ENCODE assay signal across 8 cellular contexts in genomic region chr1:11731719-11732283, GRCh38. TPM values are rescaled to one million over a fixed set of nuclear protein-coding genes. Genes with fewer than 3 reads are reported as not detected.
DNase-seq lines count a peak whose midpoint lies in the region; ATAC-seq and TF ChIP-seq lines count a peak whose summit lies in the region.

No MANE protein-coding gene starts in this region.

- H3K4me3 ChIP-seq in epithelial cell of esophagus (ENCODE audit: low read length) (no peak overlapping the region), transverse colon (peak overlapping the region in 2 of 4 donors; percentile 15 to 35)

- peaks cover 10 to 44% (median 31%) of the 10 kb centered on the region in 4 donors for H3K4me1 ChIP-seq in transverse colon

- no peaks in the 10 kb centered on the region for H3K9me3 Mint-ChIP-seq in T-cell

- intact Hi-C loops in transverse colon (cut with DNase I; ENCODE audit: low total_unique reads) = loop anchor here (10.0 kb wide), 1 partner anchor 73 kb away; the partner anchor contains the start of genes CLCN6 and MTHFR

- H3K27ac Mint-ChIP-seq in T-cell = peak overlapping the region; percentile 78 to 80

- TF ChIP-seq CTCF in epithelial cell of esophagus (IDR thresholded peaks at IDR 0.05; ENCODE audit: insufficient read depth, low read depth, low read length, missing control alignments) (no peak), transverse colon (IDR thresholded peaks at IDR 0.05) (no peak)

- DNase-seq in NOMO-1 (lab: John Stamatoyannopoulos, UW; ENCODE audit: unreplicated experiment in 2 of 2) (peak; percentile 18 to 29), NOMO-1 treated with dmso at 0.1 percent for 144 hours (lab: John Stamatoyannopoulos, UW; ENCODE audit: unreplicated experiment) (no peak), T-cell (peak in 4 of 34 experiments; percentile 17 to 41 (median 32)), epithelial cell of esophagus (ENCODE audit: low read depth) (peak; percentile 37), midbrain (lab: John Stamatoyannopoulos, UW) (peak; percentile 91), transverse colon (peak; percentile 66), SK-N-DZ (ENCODE audit: low spot score) (no peak)

- peaks cover 51 to 57% (median 52%) of the 10 kb centered on the region in 3 donors for H3K4me1 Mint-ChIP-seq in T-cell

- peak overlapping the region; percentile 77 to 88 (median 79) for H3K4me3 Mint-ChIP-seq in T-cell

- TF ChIP-seq POLR2A in transverse colon (IDR thresholded peaks at IDR 0.05) = no peak

- H3K27ac ChIP-seq in transverse colon = peak overlapping the region; percentile 63 to 89 (median 74)

- CTCF ChIA-PET in T-cell (lab: Charles Lee) = interaction anchor here in 1 of 2 donors (2.0 kb wide), 1 partner anchor 12 kb away, joined by 12 read pairs; no protein-coding TSS in a partner anchor

- H3K9me3 ChIP-seq in transverse colon = no peaks in the 10 kb centered on the region

- H3K27me3 Mint-ChIP-seq in T-cell = no peaks in the 10 kb centered on the region

- H3K27me3 ChIP-seq in transverse colon = no peaks in the 10 kb centered on the region

- peak in 2 of 4 experiments; percentile 5 to 34 for ATAC-seq in T-cell (replicated peaks in 1 of 4)
- no peak for ATAC-seq in GM21381 (IDR thresholded peaks at IDR 0.05; ENCODE audit: unreplicated experiment)

- no peaks in the 10 kb centered on the region for H3K36me3 ChIP-seq in transverse colon

- 32 to 41% methylated on average over 6 to 17 of the region's 17 CpGs for WGBS in transverse colon (ENCODE audit: low coverage in 1 of 2), 2 donors

- in situ Hi-C loops in transverse colon (cut with MboI; ENCODE audit: low pct_ligation_motif_present in 1 of 4, low pct_unique_long_range_greater_than_20kb in 1 of 4, low sequenced_read_pairs in 3 of 4) = no loop called here

- POLR2A ChIA-PET in T-cell (lab: Charles Lee) = interaction anchor here in 1 of 2 donors (0.7 kb wide), 1 partner anchor 12 kb away, joined by 5 read pairs; no protein-coding TSS in a partner anchor

- no peak for TF ChIP-seq EP300 in transverse colon (IDR thresholded peaks at IDR 0.05; ENCODE audit: low read depth)

- no peaks in the 10 kb centered on the region for H3K36me3 Mint-ChIP-seq in T-cell

RNA-seq across cellular contexts. Expression of gene AGTRAP, which starts 4.1 kb away (rescaled TPM):
- total RNA-seq in T-cell (10 to 100 TPM; 15.8 to 30.4 (median 19.5) TPM), transverse colon (10 to 100 TPM in 3 of 4 donors, 1 to 10 TPM in 1; 1.2 to 27.0 (median 22.7) TPM)
- polyA plus RNA-seq in SK-N-DZ (2014; cell fraction: cytosol; rRNA removed) = 12.1 and 17.0 TPM in 2 replicates
- 8.2 and 22.1 TPM in 2 replicates for polyA plus RNA-seq in SK-N-DZ (2014; cell fraction: nucleus; rRNA removed)

RNA-seq across cellular contexts. Expression of gene C1orf167, which starts 30.2 kb away (rescaled TPM):
- total RNA-seq in T-cell (not detected), transverse colon (under 1 TPM in 1 of 4 donors, not detected in 3; 0.48 TPM)
- polyA plus RNA-seq in SK-N-DZ (2014; cell fraction: cytosol; rRNA removed) = not detected in 2 replicates
- polyA plus RNA-seq in SK-N-DZ (2014; cell fraction: nucleus; rRNA removed) = not detected in 2 replicates

RNA-seq across cellular contexts. Expression of gene DRAXIN, which starts 40.3 kb away (rescaled TPM):
- 1 to 10 TPM in 1 of 5 donors, under 1 TPM in 4; 0.18 to 2.0 (median 0.23) TPM for total RNA-seq in T-cell
- under 1 TPM in 2 of 4 donors, not detected in 2; 0.14 to 0.16 TPM for total RNA-seq in transverse colon
- polyA plus RNA-seq in SK-N-DZ (2014; cell fraction: cytosol; rRNA removed) = 0.75 and 1.0 TPM in 2 replicates
- 0.37 and 0.94 TPM in 2 replicates for polyA plus RNA-seq in SK-N-DZ (2014; cell fraction: nucleus; rRNA removed)

RNA-seq across cellular contexts. Expression of gene MAD2L2, which starts 50.9 kb away (rescaled TPM):
- 10 to 100 TPM; 22.4 to 28.5 (median 24.0) TPM for total RNA-seq in T-cell
- 10 to 100 TPM in 1 of 4 donors, 1 to 10 TPM in 3; 5.2 to 11.4 (median 7.1) TPM for total RNA-seq in transverse colon
- polyA plus RNA-seq in SK-N-DZ (2014; cell fraction: cytosol; rRNA removed) = 158 and 161 TPM in 2 replicates
- polyA plus RNA-seq in SK-N-DZ (2014; cell fraction: nucleus; rRNA removed) = 154 and 165 TPM in 2 replicates

Comparison
In these comparisons a context has a peak if more than half of its experiments do, and no peak if none do; other contexts are left out.
1. DNase-seq: peak in NOMO-1 (2 of 2), epithelial cell of esophagus (single experiment), midbrain (single experiment) and transverse colon (single experiment); none in NOMO-1 treated with dmso at 0.1 percent for 144 hours (single experiment) and SK-N-DZ (single experiment).